Comparison of ENCODE assay signal across 9 cellular contexts in genomic region chr2:211798868-211799267, GRCh38.
"Had no signal": no experiment of that assay in that cellular context is flagged by ENCODE, and none has a peak within 500 bp of the region (broad histone marks: within the 10 kb centered on the region; RNA-seq: fewer than 3 reads in every experiment).

No MANE protein-coding gene starts in this region.

- H3K4me3 ChIP-seq: GM23248 had no signal

- H3K27ac Mint-ChIP-seq: H9, IgD-negative memory B cell had no signal

- H3K27ac ChIP-seq: GM23248, HL-60, KMS-11 had no signal

- H3K36me3 Mint-ChIP-seq: IgD-negative memory B cell had no signal

- H3K9me3 Mint-ChIP-seq: H9 had no signal

- H3K4me1 Mint-ChIP-seq: IgD-negative memory B cell had no signal

- H3K9ac ChIP-seq: GM23248, KMS-11 had no signal

- H3K4me3 Mint-ChIP-seq: H9, IgD-negative memory B cell had no signal

- H3K4me2 ChIP-seq: KMS-11 had no signal

- ATAC-seq: HepG2 had no signal

- H3K27me3 Mint-ChIP-seq: IgD-negative memory B cell had no signal

- H2AFZ ChIP-seq: GM23248 had no signal

- DNase-seq: GM23248, H9, HCEC 1CT, Karpas-422, KBM-7 had no signal
